Comparison of ENCODE assay signal across 8 cellular contexts in genomic region chr4:57163530-57164459, GRCh38. TPM values are rescaled to one million over a fixed set of nuclear protein-coding genes. Genes with fewer than 3 reads are reported as not detected.
DNase-seq lines count a peak whose midpoint lies in the region; ATAC-seq and TF ChIP-seq lines count a peak whose summit lies in the region.

No MANE protein-coding gene starts in this region.

- DNase-seq in COLO829 (ENCODE audit: low spot score) (peak; percentile 67), HS-5 (ENCODE audit: low read depth) (peak; percentile 49), NOMO-1 treated with DMSO at 0.1 percent for 48 hours (lab: John Stamatoyannopoulos, UW; ENCODE audit: unreplicated experiment) (peak; percentile 70), endothelial cell (ENCODE audit: low spot score) (peak; percentile 90), mesothelial cell of epicardium (ENCODE audit: low spot score in 2 of 2, unreplicated experiment in 2 of 2) (peak; percentile 57 to 89)
- DNase-seq in activated CD8-positive, alpha-beta memory T cell treated with anti-CD3 and anti-CD28 coated beads, Interleukin-2, amount 50 U/mL, for 4 hours: peak; percentile 71
- DNase-seq in stimulated activated CD8-positive, alpha-beta memory T cell treated with anti-CD3 and anti-CD28 coated beads, Interleukin-15, amount 100 ng/mL, for 24 hours (ENCODE audit: low read depth): peak; percentile 69

- H3K27me3 Mint-ChIP-seq in endothelial cell (ENCODE audit: unreplicated experiment): peaks cover 5% of the 10 kb centered on the region
- no peaks in the 10 kb centered on the region for H3K27me3 Mint-ChIP-seq in mesothelial cell of epicardium (ENCODE audit: low read depth)

- peak; percentile 99 for ATAC-seq in GM21360 (IDR thresholded peaks at IDR 0.05; ENCODE audit: unreplicated experiment)

- H3K27ac Mint-ChIP-seq in endothelial cell (ENCODE audit: unreplicated experiment) (no peak overlapping the region), mesothelial cell of epicardium (peak overlapping the region; percentile 83)

- H3K9me3 Mint-ChIP-seq in endothelial cell (ENCODE audit: unreplicated experiment) (no peaks in the 10 kb centered on the region), mesothelial cell of epicardium (peaks cover 4% of the 10 kb centered on the region)

- TF ChIP-seq CTCF in endothelial cell (IDR thresholded peaks at IDR 0.05; ENCODE audit: unreplicated experiment) (peak; percentile 95), mesothelial cell of epicardium (IDR thresholded peaks at IDR 0.05; ENCODE audit: unreplicated experiment) (peak; percentile 96)

- H3K4me1 Mint-ChIP-seq in endothelial cell (ENCODE audit: unreplicated experiment): no peaks in the 10 kb centered on the region
- H3K4me1 Mint-ChIP-seq in mesothelial cell of epicardium: peaks cover 10% of the 10 kb centered on the region

- H3K36me3 Mint-ChIP-seq in endothelial cell (ENCODE audit: low read depth, unreplicated experiment) (no peaks in the 10 kb centered on the region), mesothelial cell of epicardium (no peaks in the 10 kb centered on the region)

- H3K4me3 Mint-ChIP-seq in endothelial cell (ENCODE audit: unreplicated experiment): peak overlapping the region; percentile 89
- peak overlapping the region; percentile 87 for H3K4me3 Mint-ChIP-seq in mesothelial cell of epicardium

RNA-seq across cellular contexts. Expression of gene IGFBP7, which starts 53.6 kb away (rescaled TPM):
- total RNA-seq in endothelial cell (ENCODE audit: unreplicated experiment): 7.6 TPM
- total RNA-seq in mesothelial cell of epicardium: 98.5 to 114 TPM (median 107 TPM) in 3 replicates

Comparison
In these comparisons a context has a peak if more than half of its experiments do, and no peak if none do; other contexts are left out.
1. Peak in every context shown above with its lines: DNase-seq and ATAC-seq.
2. RNA of gene IGFBP7, which starts 53.6 kb away (total RNA-seq): 98.5 to 114 TPM in mesothelial cell of epicardium; 7.6 TPM in endothelial cell (single experiment); every median in the first group is over 10 times any median in the second.